8 cellular contexts compared by ENCODE assay signal in genomic region chr3:49723631-49724551, GRCh38. TPM values are rescaled to one million over a fixed set of nuclear protein-coding genes. Genes with fewer than 3 reads are reported as not detected.
A peak's percentile ranks its signal among the peaks of the same experiment; 100 is the strongest.
DNase-seq lines count a peak whose midpoint lies in the region; ATAC-seq and TF ChIP-seq lines count a peak whose summit lies in the region.

GMPPB (minus strand) TSS chr3:49723951; CDS start chr3:49723726, 225 bp downstream.

- peak within 1 kb of the TSS; percentile 100 for H3K9ac ChIP-seq in GM23248

- ATAC-seq in activated T-cell treated with anti-CD3 and anti-CD28 coated beads, Interleukin-2, amount 50 U/mL, for 72 hours (replicated peaks in 1 of 2), result peak; percentile 86

- H3K4me1 ChIP-seq in DOHH2 (ENCODE audit: control insufficient read depth, low read length) (peaks cover 58% of the 10 kb centered on the region), GM23248 (ENCODE audit: insufficient read depth) (peaks cover 7% of the 10 kb centered on the region; the same call in 1 of the 2 replicates), esophagus muscularis mucosa (peaks cover 29 to 51% (median 45%) of the 10 kb centered on the region in 4 donors)

- TF ChIP-seq POLR2A in esophagus muscularis mucosa (IDR thresholded peaks at IDR 0.05; ENCODE audit: low read depth), result peak; percentile 68

- DNase-seq in GM23248 (peak; percentile 100), Kasumi-1 (lab: John Stamatoyannopoulos, UW) (peak; percentile 92 to 94), RKO (ENCODE audit: low spot score) (peak; percentile 97), esophagus muscularis mucosa (ENCODE audit: extremely low spot score) (peak; percentile 99), myocyte (ENCODE audit: low read depth) (peak; percentile 97)
- peak; percentile 96 to 97 for DNase-seq in activated T-cell treated with anti-CD3 and anti-CD28 coated beads, Interleukin-2, amount 50 U/mL, for 72 hours
- DNase-seq in stimulated activated CD8-positive, alpha-beta memory T cell treated with anti-CD3 and anti-CD28 coated beads, Interleukin-7, amount 100 ng/mL, for 4 hours (ENCODE audit: low read depth in 2 of 2), result peak; percentile 78 to 91

- peak within 1 kb of the TSS; percentile 98 for H3K4me2 ChIP-seq in DOHH2 (ENCODE audit: low read length)
- peak within 1 kb of the TSS; percentile 90 for H3K4me2 ChIP-seq in GM23248 (ENCODE audit: unreplicated experiment)

- TF ChIP-seq EP300 in esophagus muscularis mucosa (IDR thresholded peaks at IDR 0.05), result no peak

- peaks cover 41% of the 10 kb centered on the region for H3K4me1 Mint-ChIP-seq in activated T-cell treated with anti-CD3 and anti-CD28 coated beads, Interleukin-2, amount 50 U/mL, for 72 hours (ENCODE audit: low read depth)

- H4K20me1 ChIP-seq in DOHH2 (ENCODE audit: control insufficient read depth, insufficient read depth, low read depth, low read length) (no peaks in the 10 kb centered on the region), GM23248 (ENCODE audit: insufficient read depth) (no peaks in the 10 kb centered on the region)

- peak within 1 kb of the TSS; percentile 92 to 96 for H3K4me3 Mint-ChIP-seq in activated T-cell treated with anti-CD3 and anti-CD28 coated beads, Interleukin-2, amount 50 U/mL, for 72 hours

- WGBS in GM23248 (ENCODE audit: low coverage in 1 of 2, low lambda C conversion rate in 2 of 2, missing lambda C conversion rate in 2 of 2), 2 experiments, result 1% methylated on average over 68 to 90 of the region's 102 CpGs
- 0% methylated on average over 20 of the region's 102 CpGs for WGBS in esophagus muscularis mucosa

- no peaks in the 10 kb centered on the region for H3K9me3 Mint-ChIP-seq in activated T-cell treated with anti-CD3 and anti-CD28 coated beads, Interleukin-2, amount 50 U/mL, for 72 hours

- peak within 1 kb of the TSS; percentile 67 for H2AFZ ChIP-seq in GM23248

- H3F3A ChIP-seq in DOHH2 (ENCODE audit: control insufficient read depth, insufficient read depth), result peaks cover 7% of the 10 kb centered on the region
- peaks cover 10% of the 10 kb centered on the region; the same call in 1 of the 2 replicates for H3F3A ChIP-seq in GM23248 (ENCODE audit: insufficient read depth)

- peak within 1 kb of the TSS; percentile 81 for H3K27ac ChIP-seq in DOHH2 (ENCODE audit: low read depth, low read length)
- H3K27ac ChIP-seq in GM23248, result peak within 1 kb of the TSS; percentile 96
- H3K27ac ChIP-seq in esophagus muscularis mucosa (replicated peaks in 1 of 4), result peak within 1 kb of the TSS; percentile 92 to 98 (median 94)

- H3K36me3 Mint-ChIP-seq in activated T-cell treated with anti-CD3 and anti-CD28 coated beads, Interleukin-2, amount 50 U/mL, for 72 hours (ENCODE audit: insufficient read depth in 2 of 2), result peaks cover 0 to 4% of the 10 kb centered on the region in 2 donors

- H3K9me2 ChIP-seq in DOHH2 (replicated peaks; ENCODE audit: control insufficient read depth, low read length), result no peaks in the 10 kb centered on the region
- no peaks in the 10 kb centered on the region for H3K9me2 ChIP-seq in GM23248 (ENCODE audit: insufficient read depth)

- in situ Hi-C loops in GM23248 (cut with MboI), result no loop called here

- H3K4me3 ChIP-seq in DOHH2 (ENCODE audit: low read length) (peak within 1 kb of the TSS; percentile 90), GM23248 (peak within 1 kb of the TSS; percentile 95), esophagus muscularis mucosa (peak within 1 kb of the TSS; percentile 86 to 99 (median 94))

- H3K27me3 Mint-ChIP-seq in activated T-cell treated with anti-CD3 and anti-CD28 coated beads, Interleukin-2, amount 50 U/mL, for 72 hours (ENCODE audit: low read depth), result no peaks in the 10 kb centered on the region

- H3K79me2 ChIP-seq in DOHH2 (ENCODE audit: control insufficient read depth, low read length), result peaks cover 31% of the 10 kb centered on the region
- peaks cover 18% of the 10 kb centered on the region for H3K79me2 ChIP-seq in GM23248 (ENCODE audit: insufficient read depth)

- TF ChIP-seq CTCF in DOHH2 (IDR thresholded peaks at IDR 0.05; ENCODE audit: low read depth, low read length, poor library complexity, severe bottlenecking) (no peak), esophagus muscularis mucosa (IDR thresholded peaks at IDR 0.05) (no peak)

- H3K9me3 ChIP-seq in DOHH2 (ENCODE audit: control insufficient read depth, insufficient read depth, low read length) (no peaks in the 10 kb centered on the region), GM23248 (ENCODE audit: low read depth) (no peaks in the 10 kb centered on the region), esophagus muscularis mucosa (no peaks in the 10 kb centered on the region)

- H3K27me3 ChIP-seq in DOHH2 (ENCODE audit: control insufficient read depth, low read length) (no peaks in the 10 kb centered on the region), GM23248 (replicated peaks; ENCODE audit: insufficient read depth) (no peaks in the 10 kb centered on the region), esophagus muscularis mucosa (no peaks in the 10 kb centered on the region)

- peak within 1 kb of the TSS; percentile 92 for H3K27ac Mint-ChIP-seq in activated T-cell treated with anti-CD3 and anti-CD28 coated beads, Interleukin-2, amount 50 U/mL, for 72 hours

- H3K36me3 ChIP-seq in DOHH2 (ENCODE audit: control insufficient read depth, low read length) (peaks cover 69% of the 10 kb centered on the region), GM23248 (ENCODE audit: low read depth) (0 out of 2 replicates have a peak, but pooled peaks cover 1% of the 10 kb centered on the region), esophagus muscularis mucosa (peaks cover 13 to 64% (median 61%) of the 10 kb centered on the region in 4 donors)

- intact Hi-C loops in esophagus muscularis mucosa (cut with DNase I), result loop anchor here (5.0 kb wide), 2 partner anchors 63 to 113 kb away; partner anchors contain the start of gene IP6K1

RNA-seq across cellular contexts. Expression of gene GMPPB, which starts in this region (rescaled TPM):
- total RNA-seq in GM23248 (2014; rRNA removed; shearing (Covaris generic)), result 36.2 and 37.8 TPM in 2 replicates
- 22.8 and 24.1 TPM in 2 replicates for polyA plus RNA-seq in GM23248 (2016; fragmentation: Nextera tagmentation; extraction: Ambion mirVana)
- total RNA-seq in activated T-cell treated with anti-CD3 and anti-CD28 coated beads, Interleukin-2, amount 50 U/mL, for 72 hours, result 10 to 100 TPM; 22.3 to 33.4 TPM
- total RNA-seq in esophagus muscularis mucosa (10 to 100 TPM; 12.0 to 18.9 (median 17.6) TPM), myocyte (21.9 and 30.0 TPM in 2 replicates)
- polyA plus RNA-seq in myocyte (2012), result 37.0 TPM

Comparison
In these comparisons a context has a peak if more than half of its experiments do, and no peak if none do; other contexts are left out.
1. Peak in every context shown above with its lines: DNase-seq, ATAC-seq, H3K4me3 ChIP-seq and H3K27ac ChIP-seq.